11 cellular contexts compared by ENCODE assay signal in genomic region chr3:71497367-71497925, GRCh38.
A peak's percentile ranks its signal among the peaks of the same experiment; 100 is the strongest.
DNase-seq lines count a peak whose midpoint lies in the region; ATAC-seq and TF ChIP-seq lines count a peak whose summit lies in the region.
"Had no signal": no experiment of that assay in that cellular context is flagged by ENCODE, and none has a peak within 500 bp of the region (broad histone marks: within the 10 kb centered on the region; RNA-seq: fewer than 3 reads in every experiment).

No MANE protein-coding gene starts in this region.

- no peaks in the 10 kb centered on the region for H3K27me3 ChIP-seq in CD4-positive, alpha-beta T cell (ENCODE audit: control insufficient read depth, insufficient read depth, low read length)
- H3K27me3 ChIP-seq in Karpas-422 (ENCODE audit: low read length) (no peaks in the 10 kb centered on the region), dorsolateral prefrontal cortex (no peaks in the 10 kb centered on the region)

- H2AFZ ChIP-seq in Karpas-422 (ENCODE audit: low read length), result no peak overlapping the region

- peaks cover 64% of the 10 kb centered on the region for H3K4me1 ChIP-seq in Karpas-422 (ENCODE audit: low read length)

- peaks cover 89% of the 10 kb centered on the region for H3K4me1 Mint-ChIP-seq in CD4-positive, alpha-beta T cell (ENCODE audit: low read depth)
- peaks cover 67% of the 10 kb centered on the region for H3K4me1 Mint-ChIP-seq in osteocyte (ENCODE audit: unreplicated experiment)

- no peaks in the 10 kb centered on the region for H3K27me3 Mint-ChIP-seq in CD4-positive, alpha-beta T cell
- no peaks in the 10 kb centered on the region for H3K27me3 Mint-ChIP-seq in osteocyte (ENCODE audit: unreplicated experiment)
- H3K27me3 Mint-ChIP-seq: activated CD4-positive, alpha-beta memory T cell treated with anti-CD3 and anti-CD28 coated beads for 36 hours had no signal

- H4K20me1 ChIP-seq in Karpas-422 (ENCODE audit: insufficient read depth, low read depth, low read length), result no peaks in the 10 kb centered on the region

- H3K9me3 Mint-ChIP-seq in CD4-positive, alpha-beta T cell, result peaks cover 6% of the 10 kb centered on the region
- peaks cover 6% of the 10 kb centered on the region for H3K9me3 Mint-ChIP-seq in osteocyte (ENCODE audit: unreplicated experiment)
- H3K9me3 Mint-ChIP-seq: activated CD4-positive, alpha-beta memory T cell treated with anti-CD3 and anti-CD28 coated beads for 36 hours had no signal

- no peak for DNase-seq in CD4-positive, alpha-beta T cell
- no peak for DNase-seq in Karpas-422
- DNase-seq in dorsolateral prefrontal cortex, result no peak
- no peak for DNase-seq in osteocyte (ENCODE audit: extremely low spot score, unreplicated experiment)
- no peak for DNase-seq in germinal center (ENCODE audit: low spot score)
- no peak for DNase-seq in NK-92 (lab: John Stamatoyannopoulos, UW; ENCODE audit: unreplicated experiment)
- DNase-seq in posterior vena cava (ENCODE audit: low spot score), result no peak
- DNase-seq in NCI-H1694 (lab: John Stamatoyannopoulos, UW), result no peak
- DNase-seq: activated CD4-positive, alpha-beta memory T cell treated with anti-CD3 and anti-CD28 coated beads for 36 hours; NCI-H774; right cardiac atrium had no signal

- H3K9me2 ChIP-seq in Karpas-422 (replicated peaks; ENCODE audit: insufficient read depth, low read length), result no peaks in the 10 kb centered on the region

- no peak for ATAC-seq in CD4-positive, alpha-beta T cell (ENCODE audit: poor library complexity)

- H3K4me3 Mint-ChIP-seq in CD4-positive, alpha-beta T cell, result peak overlapping the region; percentile 52
- peak overlapping the region; percentile 20 for H3K4me3 Mint-ChIP-seq in osteocyte (ENCODE audit: unreplicated experiment)

- no peaks in the 10 kb centered on the region for H3K9me3 ChIP-seq in CD4-positive, alpha-beta T cell (ENCODE audit: control insufficient read depth, low read length)
- no peaks in the 10 kb centered on the region for H3K9me3 ChIP-seq in Karpas-422 (ENCODE audit: low read length)

- H3K4me2 ChIP-seq in Karpas-422 (ENCODE audit: low read depth, low read length, poor library complexity, severe bottlenecking), result no peak overlapping the region

- H3K27ac ChIP-seq in CD4-positive, alpha-beta T cell (ENCODE audit: low read depth, low read length), result no peak overlapping the region
- H3K27ac ChIP-seq in Karpas-422 (ENCODE audit: low read length), result peak overlapping the region; percentile 47
- H3K27ac ChIP-seq in dorsolateral prefrontal cortex, result peak overlapping the region in 58 of 59 donors; percentile 3 to 91 (median 78)

- intact Hi-C loops in CD4-positive, alpha-beta T cell (cut with DNase I, micrococcal nuclease), result loop anchor here (2.0 to 5.0 kb wide), 3 partner anchors 17 to 130 kb away; no protein-coding TSS in a partner anchor
- intact Hi-C loops in dorsolateral prefrontal cortex (cut with DNase I), result no loop called here
- intact Hi-C loops in posterior vena cava (cut with DNase I), result no loop called here

- H3K27ac Mint-ChIP-seq in CD4-positive, alpha-beta T cell, result peak overlapping the region; percentile 95
- H3K27ac Mint-ChIP-seq in osteocyte (ENCODE audit: unreplicated experiment), result peak overlapping the region; percentile 98
- H3K27ac Mint-ChIP-seq: activated CD4-positive, alpha-beta memory T cell treated with anti-CD3 and anti-CD28 coated beads for 36 hours had no signal

- H3K36me3 ChIP-seq in Karpas-422 (ENCODE audit: insufficient read depth, low read length), result peaks cover 47% of the 10 kb centered on the region

- POLR2A ChIA-PET in CD4-positive, alpha-beta T cell (lab: Charles Lee), result interaction anchor here (0.6 to 3.4 kb wide), 15 partner anchors 9 to 433 kb away, joined by 3 to 14 read pairs (median 5); no protein-coding TSS in a partner anchor

- 0 out of 2 replicates have a peak overlapping the region, but pooled peaks have one; percentile 5 for H3K9ac ChIP-seq in Karpas-422 (ENCODE audit: low read length)

- H3K4me3 ChIP-seq in Karpas-422 (ENCODE audit: low read length) (no peak overlapping the region), dorsolateral prefrontal cortex (peak overlapping the region in 1 of 59 donors; percentile 4)

- CTCF ChIA-PET in CD4-positive, alpha-beta T cell (lab: Charles Lee), result interaction anchor here (1.0 to 2.2 kb wide), 3 partner anchors 43 to 81 kb away, joined by 4 to 7 read pairs (median 5); no protein-coding TSS in a partner anchor

- peaks cover 98% of the 10 kb centered on the region for H3K79me2 ChIP-seq in Karpas-422 (ENCODE audit: low read length)

- no peak for TF ChIP-seq CTCF in CD4-positive, alpha-beta T cell (IDR thresholded peaks at IDR 0.05)
- TF ChIP-seq CTCF in dorsolateral prefrontal cortex (IDR thresholded peaks at IDR 0.05 in 54 of 56, conservative IDR thresholded peaks at IDR 0.05 in 2 of 56; ENCODE audit: low read depth in 1 of 56, partially characterized antibody in 56 of 56) (no peak), osteocyte (IDR thresholded peaks at IDR 0.05) (no peak)

- H3K36me3 Mint-ChIP-seq in CD4-positive, alpha-beta T cell (ENCODE audit: low read depth), result peaks cover 32% of the 10 kb centered on the region
- H3K36me3 Mint-ChIP-seq in osteocyte (ENCODE audit: unreplicated experiment), result peaks cover 19% of the 10 kb centered on the region

Comparison
In these comparisons a context has a peak if more than half of its experiments do, and no peak if none do; other contexts are left out.
1. intact Hi-C loops: an anchor here in CD4-positive, alpha-beta T cell (2.0 to 5.0 kb wide); none called in dorsolateral prefrontal cortex and posterior vena cava.